Comparison of ENCODE assay signal across 8 cellular contexts in genomic region chr3:100401674-100402036, GRCh38. TPM values are rescaled to one million over a fixed set of nuclear protein-coding genes. Genes with fewer than 3 reads are reported as not detected.
DNase-seq lines count a peak whose midpoint lies in the region; ATAC-seq and TF ChIP-seq lines count a peak whose summit lies in the region.

No MANE protein-coding gene starts in this region.

- H3K4me1 ChIP-seq in MM.1S (ENCODE audit: low read length) (peaks cover 16% of the 10 kb centered on the region), stomach (peaks cover 33 to 64% (median 50%) of the 10 kb centered on the region in 4 donors)

- H3K27ac ChIP-seq in MM.1S (ENCODE audit: low read length) (peak overlapping the region; percentile 81), epithelial cell of prostate (peak overlapping the region; percentile 76), neural cell (ENCODE audit: low read length) (peak overlapping the region; percentile 83), stomach (peak overlapping the region; percentile 90 to 95 (median 92))

- CTCF ChIA-PET in GM10248 (lab: Yijun Ruan, JAX), result interaction anchor here (0.7 to 2.1 kb wide), 11 partner anchors 10 to 189 kb away, joined by 3 to 9 read pairs (median 4); no protein-coding TSS in a partner anchor
- CTCF ChIA-PET in activated CD8-positive, alpha-beta T cell treated with anti-CD3 and anti-CD28 coated beads for 36 hours (lab: Charles Lee), result interaction anchor here (0.9 to 1.1 kb wide), 4 partner anchors 10 to 85 kb away, joined by 3 read pairs; no protein-coding TSS in a partner anchor

- H4K20me1 ChIP-seq in MM.1S (ENCODE audit: insufficient read depth, low read length) (peaks cover 7% of the 10 kb centered on the region; the same call in 1 of the 2 replicates), neural cell (ENCODE audit: insufficient read depth) (no peaks in the 10 kb centered on the region)

- H3K36me3 Mint-ChIP-seq in activated CD8-positive, alpha-beta T cell treated with anti-CD3 and anti-CD28 coated beads for 36 hours (ENCODE audit: low read depth), result peaks cover 26% of the 10 kb centered on the region

- H2AFZ ChIP-seq in MM.1S (ENCODE audit: low read length) (peak overlapping the region; percentile 69), neural cell (ENCODE audit: low read depth, low read length) (peak overlapping the region; percentile 53)

- TF ChIP-seq CTCF in GM10248 (IDR thresholded peaks at IDR 0.05; ENCODE audit: control extremely low read depth, extremely low read depth, low read depth, missing control alignments) (no peak), MM.1S (IDR thresholded peaks at IDR 0.05; ENCODE audit: low read length) (no peak), neural cell (IDR thresholded peaks at IDR 0.05; ENCODE audit: poor library complexity, severe bottlenecking) (no peak), stomach (IDR thresholded peaks at IDR 0.05) (no peak)
- TF ChIP-seq CTCF in activated CD8-positive, alpha-beta T cell treated with anti-CD3 and anti-CD28 coated beads for 36 hours (IDR thresholded peaks at IDR 0.05), result no peak

- TF ChIP-seq RAD21 in neural cell (conservative IDR thresholded peaks at IDR 0.05), result peak; percentile 16

- intact Hi-C loops in activated CD8-positive, alpha-beta T cell treated with anti-CD3 and anti-CD28 coated beads for 36 hours (cut with micrococcal nuclease), result no loop called here
- intact Hi-C loops in stomach (cut with DNase I; ENCODE audit: low total_unique reads), result no loop called here

- peak overlapping the region; percentile 84 for H3K4me3 Mint-ChIP-seq in activated CD8-positive, alpha-beta T cell treated with anti-CD3 and anti-CD28 coated beads for 36 hours

- H3K79me2 ChIP-seq in MM.1S (ENCODE audit: low read length) (peaks cover 50% of the 10 kb centered on the region), neural cell (replicated peaks; ENCODE audit: insufficient read depth, low read length) (peaks cover 55% of the 10 kb centered on the region)

- H3K27me3 ChIP-seq in MM.1S (replicated peaks; ENCODE audit: insufficient read depth, low read length), result no peaks in the 10 kb centered on the region
- H3K27me3 ChIP-seq in neural cell (ENCODE audit: insufficient read depth, low read depth, low read length), result no peaks in the 10 kb centered on the region
- H3K27me3 ChIP-seq in stomach, result no peaks in the 10 kb centered on the region

- peak overlapping the region; percentile 67 for H3K4me2 ChIP-seq in MM.1S (ENCODE audit: low read depth, low read length)
- H3K4me2 ChIP-seq in neural cell (ENCODE audit: low read length), result peak overlapping the region; percentile 66

- ATAC-seq in activated CD8-positive, alpha-beta T cell treated with anti-CD3 and anti-CD28 coated beads for 36 hours, result peak; percentile 34

- H3K9me2 ChIP-seq in MM.1S (replicated peaks; ENCODE audit: insufficient read depth, low read length) (no peaks in the 10 kb centered on the region), neural cell (ENCODE audit: insufficient read depth, low read length) (no peaks in the 10 kb centered on the region)

- DNase-seq in GM10248 (ENCODE audit: extremely low spot score), result peak; percentile 17
- peak; percentile 27 for DNase-seq in H4 (ENCODE audit: low spot score)
- peak; percentile 46 for DNase-seq in MM.1S
- peak; percentile 79 for DNase-seq in activated CD8-positive, alpha-beta T cell treated with anti-CD3 and anti-CD28 coated beads for 36 hours
- DNase-seq in epithelial cell of prostate (ENCODE audit: low read depth, low spot score), result no peak
- DNase-seq in stomach, result no peak
- no peak for DNase-seq in inferior parietal cortex (ENCODE audit: extremely low spot score)

- peaks cover 49% of the 10 kb centered on the region for H3K4me1 Mint-ChIP-seq in activated CD8-positive, alpha-beta T cell treated with anti-CD3 and anti-CD28 coated beads for 36 hours (ENCODE audit: low read depth)

- 0% methylated on average over 23 of the region's 23 CpGs for WGBS in stomach, 5 donors

- peaks cover 6% of the 10 kb centered on the region for H3F3A ChIP-seq in MM.1S (ENCODE audit: insufficient read depth, low read length)
- peaks cover 4% of the 10 kb centered on the region for H3F3A ChIP-seq in neural cell (ENCODE audit: insufficient read depth, low read length, poor library complexity, severe bottlenecking)

- peak overlapping the region; percentile 80 for H3K9ac ChIP-seq in MM.1S (ENCODE audit: low read length)
- peak overlapping the region; percentile 78 for H3K9ac ChIP-seq in neural cell (ENCODE audit: low read length)

- TF ChIP-seq EP300 in neural cell (conservative IDR thresholded peaks at IDR 0.05; ENCODE audit: poor library complexity, severe bottlenecking), result no peak
- no peak for TF ChIP-seq EP300 in stomach (IDR thresholded peaks at IDR 0.05)

- H3K9me3 ChIP-seq in MM.1S (replicated peaks; ENCODE audit: insufficient read depth, low read length) (no peaks in the 10 kb centered on the region), neural cell (ENCODE audit: low read length) (no peaks in the 10 kb centered on the region), stomach (peaks cover 0 to 4% (median 0%) of the 10 kb centered on the region in 4 donors)

- H3K4me3 ChIP-seq in MM.1S (ENCODE audit: low read length) (peak overlapping the region; percentile 92), neural cell (ENCODE audit: low read length) (peak overlapping the region; percentile 86), stomach (peak overlapping the region; percentile 85 to 97 (median 95))

- no peak for TF ChIP-seq POLR2A in stomach (IDR thresholded peaks at IDR 0.05)

- H3K36me3 ChIP-seq in MM.1S (replicated peaks; ENCODE audit: insufficient read depth, low read length) (no peaks in the 10 kb centered on the region), neural cell (ENCODE audit: insufficient read depth, low read length) (no peaks in the 10 kb centered on the region), stomach (no peaks in the 10 kb centered on the region)

- POLR2A ChIA-PET in GM10248 (lab: Yijun Ruan, JAX), result interaction anchor here (1.1 to 1.3 kb wide), 4 partner anchors 17 to 309 kb away, joined by 3 to 4 read pairs (median 3); partner anchors contain the start of genes TBC1D23 and TMEM45A
- POLR2A ChIA-PET in activated CD8-positive, alpha-beta T cell treated with anti-CD3 and anti-CD28 coated beads for 36 hours (lab: Charles Lee), result interaction anchor here (0.6 to 3.1 kb wide), 26 partner anchors 8 to 584 kb away, joined by 3 to 34 read pairs (median 4); partner anchors contain the start of genes CMSS1, NIT2 and TFG

- H3K27ac Mint-ChIP-seq in activated CD8-positive, alpha-beta T cell treated with anti-CD3 and anti-CD28 coated beads for 36 hours, result peak overlapping the region; percentile 98

- no peaks in the 10 kb centered on the region for H3K9me3 Mint-ChIP-seq in activated CD8-positive, alpha-beta T cell treated with anti-CD3 and anti-CD28 coated beads for 36 hours

- no peaks in the 10 kb centered on the region for H3K27me3 Mint-ChIP-seq in activated CD8-positive, alpha-beta T cell treated with anti-CD3 and anti-CD28 coated beads for 36 hours

TF ChIP-seq in neural cell, 6 proteins besides CTCF, POLR2A, EP300 and RAD21:
- TF ChIP-seq EZH2 (IDR thresholded peaks at IDR 0.05; ENCODE audit: borderline replicate concordance, insufficient read depth, low read length, poor library complexity, severe bottlenecking), result no peak
- no peak for TF ChIP-seq SMC3 (conservative IDR thresholded peaks at IDR 0.05; ENCODE audit: poor library complexity)
- TF ChIP-seq POLR2AphosphoS5 (IDR thresholded peaks at IDR 0.05), result no peak
- TF ChIP-seq REST (IDR thresholded peaks at IDR 0.05; ENCODE audit: borderline replicate concordance), result no peak
- TF ChIP-seq TAF1 (IDR thresholded peaks at IDR 0.05; ENCODE audit: low read depth), result no peak
- TF ChIP-seq MXI1 (conservative IDR thresholded peaks at IDR 0.05; ENCODE audit: poor library complexity, severe bottlenecking), result no peak
TF ChIP-seq in neural cell: peak in this region for 0.

RNA-seq across cellular contexts. Expression of gene LNP1, which starts 0.3 kb away (rescaled TPM):
- total RNA-seq in H4 (2014; rRNA removed; shearing (Covaris generic)), result 4.7 and 7.0 TPM in 2 replicates
- 1 to 10 TPM; 2.5 TPM for total RNA-seq in activated CD8-positive, alpha-beta T cell treated with anti-CD3 and anti-CD28 coated beads for 36 hours
- polyA plus RNA-seq in neural cell (19.2 and 19.7 TPM in 2 replicates), stomach (1 to 10 TPM; 1.2 to 1.8 (median 1.6) TPM)
- polyA minus RNA-seq in neural cell, result 18.5 and 19.5 TPM in 2 replicates
- total RNA-seq in stomach, result 1 to 10 TPM in 1 of 5 donors, under 1 TPM in 1, not detected in 3; 0.58 to 4.0 TPM

RNA-seq across cellular contexts. Expression of gene TOMM70, which starts 0.8 kb away (rescaled TPM):
- total RNA-seq in H4 (2014; rRNA removed; shearing (Covaris generic)), result 53.4 and 64.9 TPM in 2 replicates
- 10 to 100 TPM; 56.2 to 57.8 TPM for total RNA-seq in activated CD8-positive, alpha-beta T cell treated with anti-CD3 and anti-CD28 coated beads for 36 hours
- polyA plus RNA-seq in neural cell, result 93.7 and 110 TPM in 2 replicates
- polyA minus RNA-seq in neural cell, result 143 and 149 TPM in 2 replicates
- 10 to 100 TPM; 17.1 to 95.6 (median 37.1) TPM for total RNA-seq in stomach
- polyA plus RNA-seq in stomach, result 10 to 100 TPM; 12.9 to 20.0 (median 18.9) TPM

Comparison
In these comparisons a context has a peak if more than half of its experiments do, and no peak if none do; other contexts are left out.
1. DNase-seq: peak in GM10248 (single experiment), H4 (single experiment), MM.1S (single experiment) and activated CD8-positive, alpha-beta T cell treated with anti-CD3 and anti-CD28 coated beads for 36 hours (single experiment); none in epithelial cell of prostate (single experiment), stomach (single experiment) and inferior parietal cortex (single experiment).
2. Peak in every context shown above with its lines, with median percentiles within 50 percentile points of each other: H3K27ac ChIP-seq and H3K4me3 ChIP-seq.